ENCODE assay signal across 31 cellular contexts in genomic region chr2:117945296-117945695, GRCh38.
"Had no signal": no experiment of that assay in that cellular context is flagged by ENCODE, and none has a peak within 500 bp of the region (broad histone marks: within the 10 kb centered on the region; RNA-seq: fewer than 3 reads in every experiment).

No MANE protein-coding gene starts in this region.

- H3K27ac ChIP-seq: brain microvascular endothelial cell, esophagus muscularis mucosa, foreskin keratinocyte, gastrocnemius medialis, heart left ventricle, WERI-Rb-1 had no signal

- H3K27me3 Mint-ChIP-seq: activated B cell treated with CpG ODN at 0.5 μM for 24 hours; activated CD8-positive, alpha-beta T cell treated with anti-CD3 and anti-CD28 coated beads for 36 hours; activated naive CD8-positive, alpha-beta T cell; activated T-helper 17 cell treated with anti-CD3 and anti-CD28 coated beads, Interleukin-2, amount 50 U/mL, for 72 hours; effector memory CD8-positive, alpha-beta T cell had no signal

- ATAC-seq: activated CD4-positive, CD25-positive, alpha-beta regulatory T cell treated with anti-CD3 and anti-CD28 coated beads, Interleukin-2, amount 50 U/mL, for 24 hours; activated CD8-positive, alpha-beta T cell treated with anti-CD3 and anti-CD28 coated beads for 36 hours; activated T-cell treated with anti-CD3 and anti-CD28 coated beads, Interleukin-2, amount 50 U/mL, for 4 hours; activated T-helper 17 cell treated with anti-CD3 and anti-CD28 coated beads, Interleukin-2, amount 50 U/mL, for 72 hours; effector memory CD8-positive, alpha-beta T cell; foreskin keratinocyte; gastrocnemius medialis had no signal

- H3K4me3 ChIP-seq: esophagus muscularis mucosa, gastrocnemius medialis, heart left ventricle had no signal

- H3K27ac Mint-ChIP-seq: activated B cell treated with CpG ODN at 0.5 μM for 24 hours; activated CD8-positive, alpha-beta T cell treated with anti-CD3 and anti-CD28 coated beads for 36 hours; activated naive CD8-positive, alpha-beta T cell; activated T-helper 17 cell treated with anti-CD3 and anti-CD28 coated beads, Interleukin-2, amount 50 U/mL, for 72 hours; T-helper 1 cell treated with Interleukin-12 subunit alpha and Interleukin-12 subunit beta and Interleukin-4 antibody, amounts not matched to agents 30 μg/mL and 1 μg/mL, for 36 hours; T-helper 2 cell treated with Interferon-gamma antibody and Interleukin-4, amounts not matched to agents 5 μg/mL and 100 μg/mL, for 36 hours had no signal

- H3K4me1 Mint-ChIP-seq: activated B cell treated with CpG ODN at 0.5 μM for 24 hours; activated T-helper 17 cell treated with anti-CD3 and anti-CD28 coated beads, Interleukin-2, amount 50 U/mL, for 72 hours had no signal

- H3K9me3 ChIP-seq: esophagus muscularis mucosa, gastrocnemius medialis, heart left ventricle had no signal

- H3K27me3 ChIP-seq: brain microvascular endothelial cell, esophagus muscularis mucosa, foreskin keratinocyte, gastrocnemius medialis, heart left ventricle had no signal

- H3K4me1 ChIP-seq: esophagus muscularis mucosa, foreskin keratinocyte, heart left ventricle had no signal

- H3K9me3 Mint-ChIP-seq: activated B cell treated with CpG ODN at 0.5 μM for 24 hours; activated CD8-positive, alpha-beta T cell treated with anti-CD3 and anti-CD28 coated beads for 36 hours; activated T-cell treated with anti-CD3 and anti-CD28 coated beads, Interleukin-2, amount 50 U/mL, for 4 hours; activated T-helper 17 cell treated with anti-CD3 and anti-CD28 coated beads, Interleukin-2, amount 50 U/mL, for 72 hours; effector memory CD8-positive, alpha-beta T cell; T-helper 1 cell treated with Interleukin-12 subunit alpha and Interleukin-12 subunit beta and Interleukin-4 antibody, amounts not matched to agents 30 μg/mL and 1 μg/mL, for 36 hours; T-helper 2 cell treated with Interferon-gamma antibody and Interleukin-4, amounts not matched to agents 5 μg/mL and 100 μg/mL, for 36 hours had no signal

- DNase-seq: activated B cell treated with CpG ODN at 0.5 μM for 24 hours; activated CD4-positive, alpha-beta T cell treated with anti-CD3 and anti-CD28 coated beads for 48 hours; activated CD4-positive, alpha-beta T cell treated with anti-CD3 and anti-CD28 coated beads, Interleukin-2, amount 50 U/mL, for 1 hour; activated CD4-positive, alpha-beta T cell treated with anti-CD3 and anti-CD28 coated beads, Interleukin-2, amount 50 U/mL, for 48 hours; activated CD8-positive, alpha-beta memory T cell treated with anti-CD3 and anti-CD28 coated beads for 24 hours; activated CD8-positive, alpha-beta T cell treated with anti-CD3 and anti-CD28 coated beads for 36 hours; activated effector memory CD4-positive, alpha-beta T cell treated with Interleukin-2 at 50 U/mL for 16 hours; activated gamma-delta T cell treated with Interleukin-2 at 50 U/mL for 16 hours; activated naive CD4-positive, alpha-beta T cell treated with anti-CD3 and anti-CD28 coated beads, Interleukin-2, amount 50 U/mL, for 16 hours; activated naive CD4-positive, alpha-beta T cell treated with Interleukin-2 at 50 U/mL for 16 hours; activated T-cell treated with anti-CD3 and anti-CD28 coated beads, Interleukin-2, amount 50 U/mL, for 4 hours; amniotic stem cell; anterior cingulate cortex; brain microvascular endothelial cell; caudate nucleus; cortex of kidney; dermis blood vessel endothelial cell; effector CD4-positive, alpha-beta T cell; effector memory CD8-positive, alpha-beta T cell; foreskin keratinocyte; gastrocnemius medialis; glutamatergic neuron; heart left ventricle; T1000; WERI-Rb-1 had no signal

- H3K4me3 Mint-ChIP-seq: activated B cell treated with CpG ODN at 0.5 μM for 24 hours; activated CD8-positive, alpha-beta T cell treated with anti-CD3 and anti-CD28 coated beads for 36 hours; activated naive CD8-positive, alpha-beta T cell; activated T-cell treated with anti-CD3 and anti-CD28 coated beads, Interleukin-2, amount 50 U/mL, for 4 hours; activated T-helper 17 cell treated with anti-CD3 and anti-CD28 coated beads, Interleukin-2, amount 50 U/mL, for 72 hours; effector memory CD8-positive, alpha-beta T cell; T-helper 1 cell treated with Interleukin-12 subunit alpha and Interleukin-12 subunit beta and Interleukin-4 antibody, amounts not matched to agents 30 μg/mL and 1 μg/mL, for 36 hours; T-helper 2 cell treated with Interferon-gamma antibody and Interleukin-4, amounts not matched to agents 5 μg/mL and 100 μg/mL, for 36 hours had no signal
